Comparison of ENCODE assay signal across 8 cellular contexts in genomic region chr14:72925815-72926291, GRCh38. TPM values are rescaled to one million over a fixed set of nuclear protein-coding genes. Genes with fewer than 3 reads are reported as not detected.
DNase-seq lines count a peak whose midpoint lies in the region; ATAC-seq lines count a peak whose summit lies in the region.

No MANE protein-coding gene starts in this region.

- H3K27me3 ChIP-seq in subcutaneous abdominal adipose tissue (ENCODE audit: control insufficient read depth in 5 of 5, insufficient read depth in 4 of 5, low read length in 5 of 5), result peaks cover 0 to 5% (median 0%) of the 10 kb centered on the region in 5 donors

- peaks cover 24% of the 10 kb centered on the region for H3K27me3 Mint-ChIP-seq in activated CD4-positive, alpha-beta memory T cell treated with anti-CD3 and anti-CD28 coated beads, Interleukin-2, amount 10 ng/mL, durations not matched to agents 7 days and 5 days

- CTCF ChIA-PET in activated CD4-positive, alpha-beta memory T cell treated with anti-CD3 and anti-CD28 coated beads, Interleukin-2, amount 10 ng/mL, durations not matched to agents 7 days and 5 days (lab: Charles Lee), result interaction anchor here (0.9 to 1.2 kb wide), 2 partner anchors 22 to 202 kb away, joined by 3 to 10 read pairs; no protein-coding TSS in a partner anchor

- no peak for DNase-seq in activated CD4-positive, alpha-beta memory T cell treated with anti-CD3 and anti-CD28 coated beads, Interleukin-2, amount 10 ng/mL, durations not matched to agents 7 days and 5 days
- DNase-seq in T1000 (lab: John Stamatoyannopoulos, UW) (no peak), NCI-H510A (lab: John Stamatoyannopoulos, UW) (no peak)

- no peaks in the 10 kb centered on the region for H3K36me3 ChIP-seq in subcutaneous abdominal adipose tissue (ENCODE audit: control insufficient read depth in 5 of 5, insufficient read depth in 5 of 5, low read length in 5 of 5)

- H3K4me3 ChIP-seq in iPS-18c (ENCODE audit: insufficient read depth, low read depth, low read length), result peak overlapping the region; percentile 66
- peak overlapping the region; percentile 71 to 95 (median 91) for H3K4me3 ChIP-seq in subcutaneous abdominal adipose tissue (ENCODE audit: low read depth in 1 of 5, low read length in 5 of 5)

- no peaks in the 10 kb centered on the region for H3K9me3 Mint-ChIP-seq in activated CD4-positive, alpha-beta memory T cell treated with anti-CD3 and anti-CD28 coated beads, Interleukin-2, amount 10 ng/mL, durations not matched to agents 7 days and 5 days

- H3K27ac Mint-ChIP-seq in activated CD4-positive, alpha-beta memory T cell treated with anti-CD3 and anti-CD28 coated beads, Interleukin-2, amount 10 ng/mL, durations not matched to agents 7 days and 5 days, result peak overlapping the region; percentile 83

- H3K36me3 Mint-ChIP-seq in activated CD4-positive, alpha-beta memory T cell treated with anti-CD3 and anti-CD28 coated beads, Interleukin-2, amount 10 ng/mL, durations not matched to agents 7 days and 5 days (ENCODE audit: low read depth), result no peaks in the 10 kb centered on the region

- peaks cover 1 to 21% (median 14%) of the 10 kb centered on the region in 5 donors for H3K4me1 ChIP-seq in subcutaneous abdominal adipose tissue (ENCODE audit: control insufficient read depth in 5 of 5, insufficient read depth in 5 of 5, low read length in 5 of 5)

- H3K9me3 ChIP-seq in iPS-18c (ENCODE audit: control insufficient read depth, insufficient read depth, low read length), result no peaks in the 10 kb centered on the region
- no peaks in the 10 kb centered on the region for H3K9me3 ChIP-seq in subcutaneous abdominal adipose tissue (ENCODE audit: control insufficient read depth in 5 of 5, low read length in 5 of 5)

- H3K4me3 Mint-ChIP-seq in activated CD4-positive, alpha-beta memory T cell treated with anti-CD3 and anti-CD28 coated beads, Interleukin-2, amount 10 ng/mL, durations not matched to agents 7 days and 5 days, result peak overlapping the region; percentile 96

- peaks cover 9% of the 10 kb centered on the region for H3K4me1 Mint-ChIP-seq in activated CD4-positive, alpha-beta memory T cell treated with anti-CD3 and anti-CD28 coated beads, Interleukin-2, amount 10 ng/mL, durations not matched to agents 7 days and 5 days

- ATAC-seq in GM18868 (IDR thresholded peaks at IDR 0.05; ENCODE audit: unreplicated experiment), result peak; percentile 6
- peak; percentile 4 for ATAC-seq in HG02970 (IDR thresholded peaks at IDR 0.05; ENCODE audit: low FRiP score, unreplicated experiment)
- no peak for ATAC-seq in GM21717 (IDR thresholded peaks at IDR 0.05; ENCODE audit: unreplicated experiment)

- POLR2A ChIA-PET in activated CD4-positive, alpha-beta memory T cell treated with anti-CD3 and anti-CD28 coated beads, Interleukin-2, amount 10 ng/mL, durations not matched to agents 7 days and 5 days (lab: Charles Lee), result interaction anchor here (0.6 to 2.1 kb wide), 8 partner anchors 9 to 443 kb away, joined by 3 to 8 read pairs (median 4); partner anchors contain the start of genes DPF3 and RBM25

- H3K9ac ChIP-seq in subcutaneous abdominal adipose tissue (ENCODE audit: low read length in 5 of 5), result peak overlapping the region in 3 of 5 donors; percentile 41 to 67 (median 52)

- no peak overlapping the region for H3K27ac ChIP-seq in subcutaneous abdominal adipose tissue (ENCODE audit: low read depth, low read length)

RNA-seq across cellular contexts. Expression of gene DCAF4, which starts 0.4 kb away (rescaled TPM):
- total RNA-seq in activated CD4-positive, alpha-beta memory T cell treated with anti-CD3 and anti-CD28 coated beads, Interleukin-2, amount 10 ng/mL, durations not matched to agents 7 days and 5 days, result 10 to 100 TPM; 13.6 to 15.6 TPM

RNA-seq across cellular contexts. Expression of gene DPF3, which starts 32.0 kb away (rescaled TPM):
- 10 to 100 TPM; 14.9 to 15.4 TPM for total RNA-seq in activated CD4-positive, alpha-beta memory T cell treated with anti-CD3 and anti-CD28 coated beads, Interleukin-2, amount 10 ng/mL, durations not matched to agents 7 days and 5 days
